14 cellular contexts compared by ENCODE assay signal in genomic region chr12:111440631-111441030, GRCh38. TPM values are rescaled to one million over a fixed set of nuclear protein-coding genes. Genes with fewer than 3 reads are reported as not detected.
A peak's percentile ranks its signal among the peaks of the same experiment; 100 is the strongest.
DNase-seq lines count a peak whose midpoint lies in the region; ATAC-seq and TF ChIP-seq lines count a peak whose summit lies in the region.
"Had no signal": no experiment of that assay in that cellular context is flagged by ENCODE, and none has a peak within 500 bp of the region (broad histone marks: within the 10 kb centered on the region; RNA-seq: fewer than 3 reads in every experiment).

No MANE protein-coding gene starts in this region.

- H3K4me1 ChIP-seq in heart right ventricle (peaks cover 39 to 100% (median 98%) of the 10 kb centered on the region in 9 donors), vagina (peaks cover 75% of the 10 kb centered on the region), esophagus muscularis mucosa (peaks cover 77 to 95% (median 92%) of the 10 kb centered on the region in 4 donors)

- no peak overlapping the region for H3K4me3 Mint-ChIP-seq in activated naive CD8-positive, alpha-beta T cell treated with anti-CD3 and anti-CD28 coated beads, Interleukin-2, amount 50 U/mL, for 24 hours

- H3K4me3 ChIP-seq in heart right ventricle = no peak overlapping the region
- H3K4me3 ChIP-seq in vagina = no peak overlapping the region
- no peak overlapping the region for H3K4me3 ChIP-seq in esophagus muscularis mucosa

- no peak for TF ChIP-seq CTCF in heart right ventricle (IDR thresholded peaks at IDR 0.05)
- TF ChIP-seq CTCF in vagina (IDR thresholded peaks at IDR 0.05) = no peak
- no peak for TF ChIP-seq CTCF in esophagus muscularis mucosa (IDR thresholded peaks at IDR 0.05)

- no peak for TF ChIP-seq EP300 in esophagus muscularis mucosa (IDR thresholded peaks at IDR 0.05)

- intact Hi-C loops in heart right ventricle (cut with DNase I) = no loop called here
- intact Hi-C loops in cardiac septum (cut with DNase I) = no loop called here
- intact Hi-C loops in vagina (cut with DNase I) = no loop called here
- intact Hi-C loops in esophagus muscularis mucosa (cut with DNase I) = no loop called here

- no peaks in the 10 kb centered on the region for H3K27me3 ChIP-seq in heart right ventricle
- H3K27me3 ChIP-seq in vagina = no peaks in the 10 kb centered on the region
- H3K27me3 ChIP-seq in esophagus muscularis mucosa = no peaks in the 10 kb centered on the region

- no peak for ATAC-seq in heart right ventricle
- ATAC-seq in activated naive CD8-positive, alpha-beta T cell treated with anti-CD3 and anti-CD28 coated beads, Interleukin-2, amount 50 U/mL, for 24 hours = no peak

- H3K36me3 Mint-ChIP-seq in activated naive CD8-positive, alpha-beta T cell treated with anti-CD3 and anti-CD28 coated beads, Interleukin-2, amount 50 U/mL, for 24 hours (ENCODE audit: low read depth) = peaks cover 29% of the 10 kb centered on the region

- H3K27ac ChIP-seq in heart right ventricle = peak overlapping the region in 8 of 10 donors; percentile 56 to 93 (median 84)
- peak overlapping the region; percentile 39 for H3K27ac ChIP-seq in vagina
- peak overlapping the region in 1 of 4 donors; percentile 35 for H3K27ac ChIP-seq in esophagus muscularis mucosa (replicated peaks in 1 of 4)

- H3K27ac Mint-ChIP-seq in activated naive CD8-positive, alpha-beta T cell treated with anti-CD3 and anti-CD28 coated beads, Interleukin-2, amount 50 U/mL, for 24 hours = peak overlapping the region; percentile 19

- no peak for DNase-seq in heart right ventricle
- no peak for DNase-seq in cardiac septum (ENCODE audit: low spot score)
- no peak for DNase-seq in activated naive CD8-positive, alpha-beta T cell treated with anti-CD3 and anti-CD28 coated beads, Interleukin-2, amount 50 U/mL, for 24 hours
- peak; percentile 55 for DNase-seq in mesenteric fat pad (ENCODE audit: low spot score)
- DNase-seq in vagina (ENCODE audit: extremely low spot score in 2 of 2) = no peak
- no peak for DNase-seq in esophagus muscularis mucosa (ENCODE audit: extremely low spot score)
- no peak for DNase-seq in NCI-H524 (lab: John Stamatoyannopoulos, UW)
- no peak for DNase-seq in midbrain (lab: John Stamatoyannopoulos, UW)
- DNase-seq: activated CD4-positive, CD25-positive, alpha-beta regulatory T cell; activated T-cell treated with anti-CD3 and anti-CD28 coated beads, Interleukin-2, amount 50 U/mL, for 48 hours; KBM-7; NCI-H1436; NCI-H526 treated with DMSO at 0.1 percent for 48 hours; SHP77 had no signal

- H3K4me1 Mint-ChIP-seq in activated naive CD8-positive, alpha-beta T cell treated with anti-CD3 and anti-CD28 coated beads, Interleukin-2, amount 50 U/mL, for 24 hours = peaks cover 93% of the 10 kb centered on the region

- TF ChIP-seq POLR2A in vagina (IDR thresholded peaks at IDR 0.05) (no peak), esophagus muscularis mucosa (IDR thresholded peaks at IDR 0.05; ENCODE audit: low read depth) (no peak)

- H3K27me3 Mint-ChIP-seq in activated naive CD8-positive, alpha-beta T cell treated with anti-CD3 and anti-CD28 coated beads, Interleukin-2, amount 50 U/mL, for 24 hours = no peaks in the 10 kb centered on the region

- H3K36me3 ChIP-seq in heart right ventricle (peaks cover 0 to 43% (median 0%) of the 10 kb centered on the region in 9 donors), vagina (peaks cover 0 to 5% of the 10 kb centered on the region in 2 donors), esophagus muscularis mucosa (peaks cover 0 to 49% (median 23%) of the 10 kb centered on the region in 4 donors)

- H3K9me3 Mint-ChIP-seq in activated naive CD8-positive, alpha-beta T cell treated with anti-CD3 and anti-CD28 coated beads, Interleukin-2, amount 50 U/mL, for 24 hours = no peaks in the 10 kb centered on the region

- H3K9me3 ChIP-seq in heart right ventricle (no peaks in the 10 kb centered on the region), vagina (no peaks in the 10 kb centered on the region), esophagus muscularis mucosa (no peaks in the 10 kb centered on the region)

- WGBS in heart right ventricle, 2 donors = 53 to 61% methylated on average over 3 of the region's 3 CpGs
- 85% methylated on average over 3 of the region's 3 CpGs for WGBS in esophagus muscularis mucosa

RNA-seq across cellular contexts. Expression of gene SH2B3, which starts 34.9 kb away (rescaled TPM):
- total RNA-seq in heart right ventricle (10 to 100 TPM; 29.8 to 61.4 (median 39.0) TPM), cardiac septum (33.7 TPM), mesenteric fat pad (43.3 TPM), vagina (24.1 TPM), esophagus muscularis mucosa (10 to 100 TPM; 24.9 to 49.4 (median 41.8) TPM)
- 10 to 100 TPM in 1 of 2 donors, 1 to 10 TPM in 1; 9.9 to 11.5 TPM for polyA plus RNA-seq in heart right ventricle
